In genomic region chr7:117190104-117190503, GRCh38 we compare ENCODE assay signal across 25 cellular contexts.
"Had no signal": no experiment of that assay in that cellular context is flagged by ENCODE, and none has a peak within 500 bp of the region (broad histone marks: within the 10 kb centered on the region; RNA-seq: fewer than 3 reads in every experiment).

No MANE protein-coding gene starts in this region.

- H3K27me3 Mint-ChIP-seq: activated CD8-positive, alpha-beta memory T cell treated with anti-CD3 and anti-CD28 coated beads, Interleukin-2, amount 10 ng/mL, durations not matched to agents 7 days and 5 days; activated naive CD8-positive, alpha-beta T cell; activated T-cell treated with anti-CD3 and anti-CD28 coated beads, Interleukin-2, amount 50 U/mL, for 24 hours; brain; T-helper 17 cell had no signal

- H3K4me3 Mint-ChIP-seq: activated CD8-positive, alpha-beta memory T cell treated with anti-CD3 and anti-CD28 coated beads, Interleukin-2, amount 10 ng/mL, durations not matched to agents 7 days and 5 days; activated naive CD8-positive, alpha-beta T cell; activated T-cell treated with anti-CD3 and anti-CD28 coated beads, Interleukin-2, amount 50 U/mL, for 24 hours; activated T-helper 1 cell treated with anti-CD3 and anti-CD28 coated beads, Interleukin-12 subunit alpha, Interleukin-12 subunit beta, Interleukin-2, Interleukin-4 antibody, amounts not matched to agents 30 ng/mL and 10 ng/mL and 1 ng/mL, durations not matched to agents 14 hours and 24 hours and 36 hours; brain; T-helper 17 cell; WTC11 had no signal

- H3K4me3 ChIP-seq: MG63 had no signal

- H3K27me3 ChIP-seq: MG63 had no signal

- H3K9me3 ChIP-seq: MG63 had no signal

- ATAC-seq: activated CD8-positive, alpha-beta memory T cell treated with anti-CD3 and anti-CD28 coated beads, Interleukin-2, amount 10 ng/mL, durations not matched to agents 7 days and 5 days; PC-3; T-helper 17 cell; WTC11 had no signal

- H3K9me3 Mint-ChIP-seq: activated T-cell treated with anti-CD3 and anti-CD28 coated beads, Interleukin-2, amount 50 U/mL, for 24 hours; activated T-helper 1 cell treated with anti-CD3 and anti-CD28 coated beads, Interleukin-12 subunit alpha, Interleukin-12 subunit beta, Interleukin-2, Interleukin-4 antibody, amounts not matched to agents 30 ng/mL and 10 ng/mL and 1 ng/mL, durations not matched to agents 14 hours and 24 hours and 36 hours; brain; WTC11 had no signal

- DNase-seq: activated CD4-positive, alpha-beta T cell treated with anti-CD3 and anti-CD28 coated beads for 48 hours; activated CD4-positive, alpha-beta T cell treated with anti-CD3 and anti-CD28 coated beads, Interleukin-2, amount 50 U/mL, for 48 hours; activated CD4-positive, CD25-positive, alpha-beta regulatory T cell treated with anti-CD3 and anti-CD28 coated beads, Interleukin-2, amount 50 U/mL, for 72 hours; activated CD8-positive, alpha-beta memory T cell treated with anti-CD3 and anti-CD28 coated beads, Interleukin-2, amount 10 ng/mL, durations not matched to agents 7 days and 5 days; activated effector memory CD4-positive, alpha-beta T cell treated with Interleukin-2 at 50 U/mL for 16 hours; activated naive CD4-positive, alpha-beta T cell; activated T-cell treated with anti-CD3 and anti-CD28 coated beads, Interleukin-2, amount 50 U/mL, for 24 hours; amygdala; MG63; MV-4-11; NCI-H1092 treated with DMSO at 0.1 percent for 48 hours; NCI-H1417 treated with DMSO at 0.1 percent for 48 hours; NCI-H1694; NCI-H2029; NCI-H2107; NCI-H345; NCI-H510A; PC-3; SIG-M5; T-helper 17 cell; T-helper 9 cell had no signal

- H3K4me1 Mint-ChIP-seq: activated CD8-positive, alpha-beta memory T cell treated with anti-CD3 and anti-CD28 coated beads, Interleukin-2, amount 10 ng/mL, durations not matched to agents 7 days and 5 days; T-helper 17 cell had no signal

- H3K27ac Mint-ChIP-seq: activated CD8-positive, alpha-beta memory T cell treated with anti-CD3 and anti-CD28 coated beads, Interleukin-2, amount 10 ng/mL, durations not matched to agents 7 days and 5 days; activated naive CD8-positive, alpha-beta T cell; activated T-cell treated with anti-CD3 and anti-CD28 coated beads, Interleukin-2, amount 50 U/mL, for 24 hours; activated T-helper 1 cell treated with anti-CD3 and anti-CD28 coated beads, Interleukin-12 subunit alpha, Interleukin-12 subunit beta, Interleukin-2, Interleukin-4 antibody, amounts not matched to agents 30 ng/mL and 10 ng/mL and 1 ng/mL, durations not matched to agents 14 hours and 24 hours and 36 hours; T-helper 17 cell had no signal

- H3K36me3 Mint-ChIP-seq: activated CD8-positive, alpha-beta memory T cell treated with anti-CD3 and anti-CD28 coated beads, Interleukin-2, amount 10 ng/mL, durations not matched to agents 7 days and 5 days; WTC11 had no signal

- H3K36me3 ChIP-seq: MG63 had no signal
